22 cellular contexts compared by ENCODE assay signal in genomic region chr2:54538537-54538936, GRCh38.
DNase-seq lines count a peak whose midpoint lies in the region; ATAC-seq, FAIRE-seq and TF ChIP-seq lines count a peak whose summit lies in the region.
"Had no signal": no experiment of that assay in that cellular context is flagged by ENCODE, and none has a peak within 500 bp of the region (broad histone marks: within the 10 kb centered on the region; RNA-seq: fewer than 3 reads in every experiment).

No MANE protein-coding gene starts in this region.

- intact Hi-C loops in breast epithelium (cut with DNase I; ENCODE audit: low total_unique reads) = no loop called here

- CTCF ChIA-PET in A549 (lab: Yijun Ruan, JAX) = interaction anchor here (1.4 to 4.7 kb wide), 4 partner anchors 15 to 23 kb away, joined by 3 to 21 read pairs (median 10); no protein-coding TSS in a partner anchor

- WGBS in A549 (ENCODE audit: missing lambda C conversion rate) = 90% methylated on average over 5 of the region's 5 CpGs
- WGBS in hepatocyte (ENCODE audit: low lambda C conversion rate, missing lambda C conversion rate) = 96% methylated on average over 5 of the region's 5 CpGs

- H3K4me1 ChIP-seq in A549 (peaks cover 55% of the 10 kb centered on the region), hepatocyte (ENCODE audit: insufficient read depth) (peaks cover 16% of the 10 kb centered on the region), breast epithelium (no peaks in the 10 kb centered on the region)

- H3K9me3 ChIP-seq in A549 = no peaks in the 10 kb centered on the region
- no peaks in the 10 kb centered on the region for H3K9me3 ChIP-seq in hepatocyte (ENCODE audit: low read depth)
- H3K9me3 ChIP-seq in breast epithelium = no peaks in the 10 kb centered on the region
- H3K9me3 ChIP-seq: BLaER1 treated with 17β-estradiol and CSF1 and Interleukin-3, amounts not matched to agents 10 nM and 100 nM; Caco-2 had no signal

- no peak for TF ChIP-seq POLR2A in A549 (IDR thresholded peaks at IDR 0.05; ENCODE audit: low read length)
- TF ChIP-seq POLR2A in breast epithelium (IDR thresholded peaks at IDR 0.05) = no peak

- no peak for DNase-seq in A549 (ENCODE audit: low read depth in 1 of 2, low spot score in 1 of 2)
- peak; percentile 77 for DNase-seq in NCI-H460 (ENCODE audit: extremely low read depth, low read depth)
- DNase-seq in hepatocyte (ENCODE audit: low spot score) = no peak
- DNase-seq in type B pancreatic cell (ENCODE audit: extremely low spot score, unreplicated experiment) = no peak
- no peak for DNase-seq in breast epithelium (ENCODE audit: low spot score in 2 of 2)
- DNase-seq: 8988T; AML-193; Caco-2; Calu3; CD4-positive, alpha-beta T cell; CD8-positive, alpha-beta T cell; DMS79 treated with DMSO at 0.1 percent for 48 hours; GF-D8 had no signal

- H3K36me3 Mint-ChIP-seq in type B pancreatic cell = peaks cover 18% of the 10 kb centered on the region
- no peaks in the 10 kb centered on the region for H3K36me3 Mint-ChIP-seq in activated T-helper 17 cell treated with anti-CD3 and anti-CD28 coated beads, Interleukin-2, amount 50 U/mL, for 72 hours (ENCODE audit: low read depth)
- H3K36me3 Mint-ChIP-seq: CD8-positive, alpha-beta T cell had no signal

- H3K27me3 ChIP-seq in hepatocyte (no peaks in the 10 kb centered on the region), breast epithelium (no peaks in the 10 kb centered on the region)

- no peak overlapping the region for H2AFZ ChIP-seq in hepatocyte

- no peak overlapping the region for H3K4me3 Mint-ChIP-seq in type B pancreatic cell
- H3K4me3 Mint-ChIP-seq in activated T-helper 17 cell treated with anti-CD3 and anti-CD28 coated beads, Interleukin-2, amount 50 U/mL, for 72 hours = no peak overlapping the region
- H3K4me3 Mint-ChIP-seq: B cell; CD4-positive, alpha-beta T cell; CD8-positive, alpha-beta T cell had no signal

- no peak for TF ChIP-seq RAD21 in A549 (conservative IDR thresholded peaks at IDR 0.05 in 1 of 2, IDR thresholded peaks at IDR 0.05 in 1 of 2)

- H3K4me3 ChIP-seq in A549 = no peak overlapping the region
- H3K4me3 ChIP-seq in hepatocyte = no peak overlapping the region
- no peak overlapping the region for H3K4me3 ChIP-seq in breast epithelium
- H3K4me3 ChIP-seq: BLaER1 treated with 17β-estradiol and CSF1 and Interleukin-3, amounts not matched to agents 10 nM and 100 nM had no signal

- peak overlapping the region; percentile 42 to 56; a peak in 5 of 6 replicates for H3K27ac ChIP-seq in A549
- H3K27ac ChIP-seq in hepatocyte = peak overlapping the region; percentile 22
- no peak overlapping the region for H3K27ac ChIP-seq in breast epithelium
- H3K27ac ChIP-seq: BLaER1 treated with 17β-estradiol and CSF1 and Interleukin-3, amounts not matched to agents 10 nM and 100 nM; C4-2B had no signal

- H3K9me2 ChIP-seq in hepatocyte (replicated peaks; ENCODE audit: insufficient read depth) = no peaks in the 10 kb centered on the region

- peak overlapping the region; percentile 77 for H3K27ac Mint-ChIP-seq in type B pancreatic cell
- no peak overlapping the region for H3K27ac Mint-ChIP-seq in activated T-helper 17 cell treated with anti-CD3 and anti-CD28 coated beads, Interleukin-2, amount 50 U/mL, for 72 hours
- H3K27ac Mint-ChIP-seq: B cell; CD4-positive, alpha-beta T cell; CD8-positive, alpha-beta T cell had no signal

- peaks cover 74% of the 10 kb centered on the region for H3K79me2 ChIP-seq in hepatocyte

- ATAC-seq in A549 (no peak), HG03097 (IDR thresholded peaks at IDR 0.05; ENCODE audit: low FRiP score, unreplicated experiment) (no peak)
- no peak for ATAC-seq in activated T-helper 17 cell treated with anti-CD3 and anti-CD28 coated beads, Interleukin-2, amount 50 U/mL, for 72 hours (replicated peaks)
- ATAC-seq: CD8-positive, alpha-beta T cell had no signal

- POLR2A ChIA-PET in A549 (lab: Yijun Ruan, JAX) = no interaction called here

- H3K4me2 ChIP-seq in A549 = no peak overlapping the region
- H3K4me2 ChIP-seq in hepatocyte = no peak overlapping the region
- H3K4me2 ChIP-seq: BLaER1 treated with 17β-estradiol and CSF1 and Interleukin-3, amounts not matched to agents 10 nM and 100 nM had no signal

- TF ChIP-seq CTCF in A549 (IDR thresholded peaks at IDR 0.05) = no peak
- TF ChIP-seq CTCF in hepatocyte (IDR thresholded peaks at IDR 0.05; ENCODE audit: poor library complexity) = no peak
- no peak for TF ChIP-seq CTCF in type B pancreatic cell (conservative IDR thresholded peaks at IDR 0.05)
- no peak for TF ChIP-seq CTCF in breast epithelium (IDR thresholded peaks at IDR 0.05)

- no peaks in the 10 kb centered on the region for H4K20me1 ChIP-seq in hepatocyte (ENCODE audit: insufficient read depth, poor library complexity, severe bottlenecking)
- H4K20me1 ChIP-seq: BLaER1 treated with 17β-estradiol and CSF1 and Interleukin-3, amounts not matched to agents 10 nM and 100 nM had no signal

- no peak for TF ChIP-seq EP300 in A549 (IDR thresholded peaks at IDR 0.05)

- no peaks in the 10 kb centered on the region for H3K9me3 Mint-ChIP-seq in type B pancreatic cell
- H3K9me3 Mint-ChIP-seq in activated T-helper 17 cell treated with anti-CD3 and anti-CD28 coated beads, Interleukin-2, amount 50 U/mL, for 72 hours = no peaks in the 10 kb centered on the region
- H3K9me3 Mint-ChIP-seq: CD4-positive, alpha-beta T cell; CD8-positive, alpha-beta T cell had no signal

- H3K27me3 Mint-ChIP-seq in type B pancreatic cell = no peaks in the 10 kb centered on the region
- peaks cover 3% of the 10 kb centered on the region for H3K27me3 Mint-ChIP-seq in activated T-helper 17 cell treated with anti-CD3 and anti-CD28 coated beads, Interleukin-2, amount 50 U/mL, for 72 hours
- H3K27me3 Mint-ChIP-seq: B cell; CD4-positive, alpha-beta T cell had no signal

- no peaks in the 10 kb centered on the region for H3K36me3 ChIP-seq in hepatocyte (replicated peaks; ENCODE audit: insufficient read depth, low read depth)
- no peaks in the 10 kb centered on the region for H3K36me3 ChIP-seq in breast epithelium
- H3K36me3 ChIP-seq: BLaER1 treated with 17β-estradiol and CSF1 and Interleukin-3, amounts not matched to agents 10 nM and 100 nM had no signal

- peaks cover 28% of the 10 kb centered on the region for H3K4me1 Mint-ChIP-seq in type B pancreatic cell (ENCODE audit: unreplicated experiment)
- peaks cover 3% of the 10 kb centered on the region for H3K4me1 Mint-ChIP-seq in activated T-helper 17 cell treated with anti-CD3 and anti-CD28 coated beads, Interleukin-2, amount 50 U/mL, for 72 hours

- FAIRE-seq in A549 (lab: Jason Lieb, UNC) = no peak
- FAIRE-seq: A204.1, D721Med, G401.6, GM12891 had no signal

TF ChIP-seq in A549, 52 proteins besides CTCF, POLR2A, EP300 and RAD21:
- TF ChIP-seq TP53 (CRISPR knock-in tag; IDR thresholded peaks at IDR 0.05) (no peak), BHLHE40 (IDR thresholded peaks at IDR 0.05; ENCODE audit: low read depth, low read length) (no peak), MYC (IDR thresholded peaks at IDR 0.05; ENCODE audit: borderline replicate concordance, low read length) (no peak), NR3C1 (IDR thresholded peaks at IDR 0.05) (no peak), PHF8 (IDR thresholded peaks at IDR 0.05; ENCODE audit: borderline replicate concordance, low read depth) (no peak)

Comparison
In these comparisons a context has a peak if more than half of its experiments do, and no peak if none do; other contexts are left out.
1. H3K27ac ChIP-seq: peak in A549 (2 of 2) and hepatocyte (single experiment); none in breast epithelium (0 of 2).